8 cellular contexts compared by ENCODE assay signal in the genomic region with DNA sequence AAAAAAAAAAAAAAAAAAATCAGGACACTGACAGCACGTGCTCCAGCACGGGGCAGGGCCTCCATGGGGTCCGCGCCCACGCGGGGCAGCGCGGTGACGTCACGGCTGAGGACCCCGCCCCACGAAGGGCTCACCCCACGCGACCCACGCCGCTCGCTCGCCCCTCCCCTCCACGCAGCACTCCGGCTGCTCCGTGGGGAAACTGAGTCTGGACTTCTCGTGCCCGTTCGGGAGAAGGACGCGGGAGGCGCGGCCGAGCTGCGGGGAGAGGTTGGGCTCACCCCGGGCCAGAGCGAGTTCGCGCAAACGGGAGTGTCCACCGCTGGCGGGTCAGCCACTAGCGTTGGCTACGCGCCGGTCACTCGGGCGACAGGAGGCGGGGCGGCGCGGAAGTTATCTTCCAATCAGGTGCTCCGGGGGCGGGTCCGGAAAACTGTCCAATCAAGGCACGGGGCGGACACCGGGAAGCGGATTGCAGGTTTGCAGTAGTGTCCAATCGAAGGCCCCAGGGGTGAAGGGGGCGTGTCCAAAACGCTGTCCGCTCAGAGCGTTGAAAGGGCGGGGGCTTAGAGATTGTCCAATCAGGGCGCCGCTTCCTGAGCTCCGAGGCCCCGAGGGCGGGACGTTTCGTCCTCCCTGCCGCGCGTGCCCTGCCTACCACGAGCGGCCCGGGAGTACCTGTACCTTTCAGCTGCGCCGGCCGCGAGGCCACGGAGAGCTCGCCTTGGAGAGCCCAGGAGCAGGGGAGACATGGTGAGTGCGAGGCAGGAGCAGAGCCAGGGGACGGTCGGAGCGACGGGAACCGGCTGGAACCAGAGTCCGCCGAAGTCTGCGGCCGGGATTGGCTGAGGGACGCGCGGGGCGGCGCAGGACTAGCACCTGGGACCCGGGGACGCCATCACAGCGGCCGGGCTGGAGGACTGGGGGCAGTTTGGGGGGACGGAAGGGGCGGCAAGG. TPM values are rescaled to one million over a fixed set of nuclear protein-coding genes. Genes with fewer than 3 reads are reported as not detected.
DNase-seq lines count a peak whose midpoint lies in the region; ATAC-seq, FAIRE-seq and TF ChIP-seq lines count a peak whose summit lies in the region.

ZNF57 (plus strand) TSS at position 633 of the 957 bp plus-strand sequence; CDS start at position 751, 118 bp downstream.

- TF ChIP-seq EP300 in tibial nerve (IDR thresholded peaks at IDR 0.05), result peak; percentile 31 to 63

- peak; percentile 99 for DNase-seq in GM10248 (ENCODE audit: extremely low spot score)
- peak; percentile 98 for DNase-seq in NCI-H1105 treated with DMSO at 0.1 percent for 48 hours (lab: John Stamatoyannopoulos, UW)
- peak; percentile 96 for DNase-seq in SW480 (ENCODE audit: low spot score)
- peak; percentile 100 for DNase-seq in cardiac muscle cell (ENCODE audit: low read depth in 1 of 2, low spot score in 1 of 2)
- DNase-seq in pancreas, result peak; percentile 97 to 100 (median 100)
- DNase-seq in tibial nerve (ENCODE audit: low spot score in 2 of 2), result peak; percentile 100

- FAIRE-seq in pancreas (lab: Jason Lieb, UNC), result peak; percentile 95

- no peaks in the 10 kb centered on the region for H3K9me3 ChIP-seq in cardiac muscle cell (ENCODE audit: low read depth)
- no peaks in the 10 kb centered on the region for H3K9me3 ChIP-seq in pancreas
- H3K9me3 ChIP-seq in tibial nerve, result peaks cover 0 to 15% (median 0%) of the 10 kb centered on the region in 4 donors

- ATAC-seq in HG02610 (IDR thresholded peaks at IDR 0.05; ENCODE audit: unreplicated experiment) (peak; percentile 93), pancreas (peak; percentile 97 to 99 (median 98))

- intact Hi-C loops in pancreas (cut with DNase I), result no loop called here

- 0 to 1% (median 0%) methylated on average over 57 to 100 of the region's 100 CpGs for WGBS in adipose tissue, 3 donors
- WGBS in pancreas, 2 donors, result 0 to 1% methylated on average over 68 to 100 of the region's 100 CpGs
- WGBS in tibial nerve, 2 donors, result 1% methylated on average over 55 to 87 of the region's 100 CpGs

- H3K4me1 ChIP-seq in cardiac muscle cell (ENCODE audit: low read depth) (no peaks in the 10 kb centered on the region), pancreas (peaks cover 0 to 6% (median 0%) of the 10 kb centered on the region in 3 donors), tibial nerve (peaks cover 0 to 17% (median 3%) of the 10 kb centered on the region in 4 donors)

- TF ChIP-seq POLR2A in tibial nerve (IDR thresholded peaks at IDR 0.05), result peak in 1 of 2 donors; percentile 27

- TF ChIP-seq CTCF in GM10248 (IDR thresholded peaks at IDR 0.05; ENCODE audit: control extremely low read depth, extremely low read depth, low read depth, missing control alignments) (no peak), cardiac muscle cell (IDR thresholded peaks at IDR 0.05; ENCODE audit: low read depth, low read length) (no peak), pancreas (IDR thresholded peaks at IDR 0.05) (no peak), tibial nerve (IDR thresholded peaks at IDR 0.05) (peak in 1 of 5 experiments; percentile 11)

- POLR2A ChIA-PET in GM10248 (lab: Yijun Ruan, JAX), result interaction anchor here (0.5 to 1.3 kb wide), 4 partner anchors 28 to 425 kb away, joined by 3 to 6 read pairs (median 4); partner anchors contain the start of gene GADD45B

- H3K36me3 ChIP-seq in cardiac muscle cell (no peaks in the 10 kb centered on the region), pancreas (no peaks in the 10 kb centered on the region), tibial nerve (no peaks in the 10 kb centered on the region)

- H3K27me3 ChIP-seq in cardiac muscle cell, result no peaks in the 10 kb centered on the region
- H3K27me3 ChIP-seq in pancreas, result no peaks in the 10 kb centered on the region
- H3K27me3 ChIP-seq in tibial nerve, result no peaks in the 10 kb centered on the region

- H3K27ac ChIP-seq in adipose tissue (ENCODE audit: low read depth, low read length) (peak within 1 kb of the TSS; percentile 24), cardiac muscle cell (peak within 1 kb of the TSS; percentile 69), pancreas (peak within 1 kb of the TSS; percentile 77 to 90 (median 82)), tibial nerve (peak within 1 kb of the TSS in 3 of 4 donors; percentile 83 to 89 (median 88))

- peak within 1 kb of the TSS; percentile 94 for H3K4me3 ChIP-seq in cardiac muscle cell
- peak within 1 kb of the TSS; percentile 47 to 79 (median 60) for H3K4me3 ChIP-seq in pancreas
- H3K4me3 ChIP-seq in tibial nerve, result peak within 1 kb of the TSS; percentile 57 to 95 (median 74)

- CTCF ChIA-PET in GM10248 (lab: Yijun Ruan, JAX), result interaction anchor here (0.6 to 3.0 kb wide), 5 partner anchors 12 to 94 kb away, joined by 3 to 13 read pairs (median 4); no protein-coding TSS in a partner anchor

RNA-seq across cellular contexts. Expression of gene ZNF57, which starts in this region (rescaled TPM):
- polyA plus RNA-seq in adipose tissue, result 1 to 10 TPM; 1.3 to 3.0 (median 2.2) TPM
- 2.1 and 4.1 TPM in 2 replicates for total RNA-seq in cardiac muscle cell
- 4.4 and 5.4 TPM in 2 replicates for polyA plus RNA-seq in cardiac muscle cell
- 1 to 10 TPM; 1.6 to 3.0 (median 2.0) TPM for total RNA-seq in pancreas
- polyA plus RNA-seq in pancreas, result 1 to 10 TPM; 2.1 to 2.4 TPM
- 1 to 10 TPM; 2.7 to 4.2 (median 3.2) TPM for total RNA-seq in tibial nerve

Comparison
In these comparisons a context has a peak if more than half of its experiments do, and no peak if none do; other contexts are left out.
1. Peak in every context shown above with its lines: DNase-seq, ATAC-seq, H3K4me3 ChIP-seq and H3K27ac ChIP-seq.
2. H3K27ac ChIP-seq: peak in every context shown above with its lines; median percentile 88 in tibial nerve; 82 in pancreas; 69 in cardiac muscle cell; 24 in adipose tissue.